13 cellular contexts compared by ENCODE assay signal in the genomic region with DNA sequence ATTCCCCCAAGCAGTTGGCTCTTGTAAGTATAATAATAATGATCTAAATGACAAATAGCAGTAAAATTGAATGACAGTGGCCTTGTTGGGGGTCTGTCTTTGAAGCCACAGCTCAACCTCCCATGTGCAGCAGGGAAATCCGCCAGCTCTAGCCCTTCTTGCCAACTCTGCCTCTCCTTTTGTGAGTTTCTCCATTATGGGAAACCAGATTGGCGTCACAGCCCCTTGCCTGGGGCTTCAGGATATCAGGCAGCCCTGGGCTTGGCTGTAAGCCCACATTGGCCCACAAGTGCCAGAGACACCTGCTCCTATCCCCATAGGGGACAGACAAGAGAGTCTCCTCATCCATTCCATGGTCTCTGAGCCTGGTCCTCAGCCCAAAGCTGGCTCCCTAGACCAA.
DNase-seq lines count a peak whose midpoint lies in the region; ATAC-seq lines count a peak whose summit lies in the region.
"Had no signal": no experiment of that assay in that cellular context is flagged by ENCODE, and none has a peak within 500 bp of the region (broad histone marks: within the 10 kb centered on the region; RNA-seq: fewer than 3 reads in every experiment).

No MANE protein-coding gene starts in this region.

- DNase-seq in NCI-H524 (lab: John Stamatoyannopoulos, UW), result peak; percentile 47 to 79
- no peak for DNase-seq in NCI-H524 treated with DMSO at 0.1 percent for 48 hours (lab: John Stamatoyannopoulos, UW)
- peak; percentile 26 for DNase-seq in NCI-H1436 treated with DMSO at 0.1 percent for 48 hours (lab: John Stamatoyannopoulos, UW)
- DNase-seq in NCI-H69 (lab: John Stamatoyannopoulos, UW), result peak; percentile 96
- peak; percentile 50 for DNase-seq in medulla oblongata (ENCODE audit: extremely low spot score)
- no peak for DNase-seq in iPS-NIHi11 (ENCODE audit: low spot score)
- no peak for DNase-seq in GM19238 (ENCODE audit: insufficient read length, low spot score)
- DNase-seq: 8988T; activated naive CD8-positive, alpha-beta T cell treated with anti-CD3 and anti-CD28 coated beads, Interleukin-2, amount 50 U/mL, for 24 hours; DND-41; NCI-H510A treated with DMSO at 0.1 percent for 48 hours had no signal

- ATAC-seq in GM21737 (IDR thresholded peaks at IDR 0.05; ENCODE audit: unreplicated experiment), result no peak
- ATAC-seq: activated naive CD8-positive, alpha-beta T cell treated with anti-CD3 and anti-CD28 coated beads, Interleukin-2, amount 50 U/mL, for 24 hours; esophagus mucosa had no signal

Comparison
In these comparisons a context has a peak if more than half of its experiments do, and no peak if none do; other contexts are left out.
1. DNase-seq: peak in NCI-H524 (2 of 2), NCI-H1436 treated with DMSO at 0.1 percent for 48 hours (single experiment), NCI-H69 (single experiment) and medulla oblongata (single experiment); none in NCI-H524 treated with DMSO at 0.1 percent for 48 hours (single experiment), iPS-NIHi11 (single experiment) and GM19238 (single experiment).